ENCODE assay signal across 10 cellular contexts in the genomic region with DNA sequence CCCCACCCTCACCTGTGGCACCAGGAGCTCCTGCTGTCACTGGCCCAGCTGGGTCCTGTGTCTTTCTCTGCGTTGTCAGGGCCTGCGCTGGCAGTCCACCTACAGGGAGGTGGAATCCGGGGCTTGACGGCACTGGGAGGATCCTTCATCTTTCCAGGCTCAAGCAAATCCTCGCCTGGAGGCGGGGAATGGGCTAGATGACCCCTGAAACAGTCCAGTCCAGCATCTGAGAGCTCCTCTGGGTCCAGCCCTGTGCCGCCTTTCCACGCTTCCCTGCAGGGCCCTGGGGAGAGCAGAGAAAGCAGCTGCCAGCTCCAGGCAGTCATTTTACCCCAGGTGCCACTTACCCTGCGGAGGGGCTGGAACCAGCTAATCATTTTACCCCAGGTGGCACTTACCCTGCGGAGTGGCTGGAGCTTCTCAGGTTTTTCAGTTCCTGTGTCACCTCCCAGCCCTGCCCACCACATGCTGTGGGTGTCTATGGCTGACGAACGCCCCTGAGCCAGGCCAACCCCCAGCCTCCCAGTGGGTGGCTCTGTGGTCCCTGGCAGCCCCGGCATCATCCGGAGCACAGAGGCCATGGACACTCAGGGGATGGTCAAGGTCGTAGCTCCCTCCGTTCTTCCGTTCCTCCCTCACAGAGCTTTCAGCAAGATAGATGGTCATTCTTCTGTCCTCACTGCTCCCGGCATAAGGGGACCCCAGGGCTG. TPM values are rescaled to one million over a fixed set of nuclear protein-coding genes. Genes with fewer than 3 reads are reported as not detected.
DNase-seq lines count a peak whose midpoint lies in the region; ATAC-seq and TF ChIP-seq lines count a peak whose summit lies in the region.
"Had no signal": no experiment of that assay in that cellular context is flagged by ENCODE, and none has a peak within 500 bp of the region (broad histone marks: within the 10 kb centered on the region; RNA-seq: fewer than 3 reads in every experiment).

No MANE protein-coding gene starts in this region.

- no peaks in the 10 kb centered on the region for H3K9me3 Mint-ChIP-seq in GM23338
- H3K9me3 Mint-ChIP-seq in brain, result peaks cover 0 to 4% (median 0%) of the 10 kb centered on the region in 5 experiments

- H3K9me2 ChIP-seq in GM23338 (ENCODE audit: insufficient read depth), result no peaks in the 10 kb centered on the region

- H3K36me3 Mint-ChIP-seq in GM23338 (ENCODE audit: low read depth), result no peaks in the 10 kb centered on the region
- no peaks in the 10 kb centered on the region for H3K36me3 Mint-ChIP-seq in brain

- peak overlapping the region; percentile 92 for H3K4me2 ChIP-seq in GM23338

- H3K4me3 ChIP-seq in GM23338, result peak overlapping the region; percentile 64

- H3K79me2 ChIP-seq in GM23338 (replicated peaks; ENCODE audit: insufficient read depth), result no peaks in the 10 kb centered on the region

- H3K36me3 ChIP-seq in GM23338 (ENCODE audit: insufficient read depth), result no peaks in the 10 kb centered on the region
- H3K36me3 ChIP-seq: ascending aorta, thoracic aorta had no signal

- peak overlapping the region; percentile 78; the same call in 1 of the 2 replicates for H2AFZ ChIP-seq in GM23338

- H3K27me3 ChIP-seq in GM23338 (ENCODE audit: insufficient read depth), result peaks cover 50% of the 10 kb centered on the region

- H3K4me1 ChIP-seq in GM23338 (ENCODE audit: insufficient read depth), result peaks cover 21% of the 10 kb centered on the region

- peaks cover 5% of the 10 kb centered on the region for H4K20me1 ChIP-seq in GM23338 (replicated peaks; ENCODE audit: insufficient read depth)

- DNase-seq in GM23338 (ENCODE audit: low spot score) (peak; percentile 20), NCI-H146 treated with DMSO at 0.1 percent for 48 hours (lab: John Stamatoyannopoulos, UW; ENCODE audit: unreplicated experiment) (peak; percentile 95), occipital lobe (lab: John Stamatoyannopoulos, UW) (peak; percentile 25), UCSD-AML1 (lab: John Stamatoyannopoulos, UW; ENCODE audit: unreplicated experiment) (no peak), NCI-H1048 (lab: John Stamatoyannopoulos, UW) (no peak)
- no peak for DNase-seq in stimulated activated naive CD4-positive, alpha-beta T cell (lab: John Stamatoyannopoulos, UW)

- H3K27ac ChIP-seq in GM23338 (ENCODE audit: low read depth), result no peak overlapping the region
- H3K27ac ChIP-seq: ascending aorta, thoracic aorta had no signal

- H3K27ac Mint-ChIP-seq in GM23338 (no peak overlapping the region), brain (no peak overlapping the region)

- H3K4me3 Mint-ChIP-seq in GM23338 (peak overlapping the region; percentile 77), brain (peak overlapping the region in 4 of 5 experiments; percentile 18 to 79 (median 58))

- TF ChIP-seq CTCF in GM23338 (conservative IDR thresholded peaks at IDR 0.05; ENCODE audit: low read depth in 2 of 2) (no peak), brain (conservative IDR thresholded peaks at IDR 0.05) (no peak)

- H3K27me3 Mint-ChIP-seq in GM23338 (ENCODE audit: insufficient read depth, low read depth, poor library complexity) (peaks cover 29% of the 10 kb centered on the region), brain (peaks cover 59% of the 10 kb centered on the region)

- ATAC-seq in GM23338, result peak; percentile 1; the same call in 1 of the 3 replicates

- peaks cover 28% of the 10 kb centered on the region for H3K4me1 Mint-ChIP-seq in GM23338
- H3K4me1 Mint-ChIP-seq in brain, result peaks cover 21% of the 10 kb centered on the region

- H3F3A ChIP-seq in GM23338 (replicated peaks; ENCODE audit: low read depth), result peaks cover 5% of the 10 kb centered on the region; the same call in 1 of the 2 replicates

TF ChIP-seq in GM23338, 12 proteins besides CTCF, POLR2A, EP300 and RAD21:
- TF ChIP-seq EZH2 (IDR thresholded peaks at IDR 0.05; ENCODE audit: low read depth, unreplicated experiment) (no peak), EZH2phosphoT487 (IDR thresholded peaks at IDR 0.05; ENCODE audit: unreplicated experiment) (no peak), STAT1 (IDR thresholded peaks at IDR 0.05; ENCODE audit: unreplicated experiment) (no peak), CREB1 (CRISPR knock-in tag; IDR thresholded peaks at IDR 0.05; ENCODE audit: low read depth) (no peak)
- TF ChIP-seq, protein P1, sequence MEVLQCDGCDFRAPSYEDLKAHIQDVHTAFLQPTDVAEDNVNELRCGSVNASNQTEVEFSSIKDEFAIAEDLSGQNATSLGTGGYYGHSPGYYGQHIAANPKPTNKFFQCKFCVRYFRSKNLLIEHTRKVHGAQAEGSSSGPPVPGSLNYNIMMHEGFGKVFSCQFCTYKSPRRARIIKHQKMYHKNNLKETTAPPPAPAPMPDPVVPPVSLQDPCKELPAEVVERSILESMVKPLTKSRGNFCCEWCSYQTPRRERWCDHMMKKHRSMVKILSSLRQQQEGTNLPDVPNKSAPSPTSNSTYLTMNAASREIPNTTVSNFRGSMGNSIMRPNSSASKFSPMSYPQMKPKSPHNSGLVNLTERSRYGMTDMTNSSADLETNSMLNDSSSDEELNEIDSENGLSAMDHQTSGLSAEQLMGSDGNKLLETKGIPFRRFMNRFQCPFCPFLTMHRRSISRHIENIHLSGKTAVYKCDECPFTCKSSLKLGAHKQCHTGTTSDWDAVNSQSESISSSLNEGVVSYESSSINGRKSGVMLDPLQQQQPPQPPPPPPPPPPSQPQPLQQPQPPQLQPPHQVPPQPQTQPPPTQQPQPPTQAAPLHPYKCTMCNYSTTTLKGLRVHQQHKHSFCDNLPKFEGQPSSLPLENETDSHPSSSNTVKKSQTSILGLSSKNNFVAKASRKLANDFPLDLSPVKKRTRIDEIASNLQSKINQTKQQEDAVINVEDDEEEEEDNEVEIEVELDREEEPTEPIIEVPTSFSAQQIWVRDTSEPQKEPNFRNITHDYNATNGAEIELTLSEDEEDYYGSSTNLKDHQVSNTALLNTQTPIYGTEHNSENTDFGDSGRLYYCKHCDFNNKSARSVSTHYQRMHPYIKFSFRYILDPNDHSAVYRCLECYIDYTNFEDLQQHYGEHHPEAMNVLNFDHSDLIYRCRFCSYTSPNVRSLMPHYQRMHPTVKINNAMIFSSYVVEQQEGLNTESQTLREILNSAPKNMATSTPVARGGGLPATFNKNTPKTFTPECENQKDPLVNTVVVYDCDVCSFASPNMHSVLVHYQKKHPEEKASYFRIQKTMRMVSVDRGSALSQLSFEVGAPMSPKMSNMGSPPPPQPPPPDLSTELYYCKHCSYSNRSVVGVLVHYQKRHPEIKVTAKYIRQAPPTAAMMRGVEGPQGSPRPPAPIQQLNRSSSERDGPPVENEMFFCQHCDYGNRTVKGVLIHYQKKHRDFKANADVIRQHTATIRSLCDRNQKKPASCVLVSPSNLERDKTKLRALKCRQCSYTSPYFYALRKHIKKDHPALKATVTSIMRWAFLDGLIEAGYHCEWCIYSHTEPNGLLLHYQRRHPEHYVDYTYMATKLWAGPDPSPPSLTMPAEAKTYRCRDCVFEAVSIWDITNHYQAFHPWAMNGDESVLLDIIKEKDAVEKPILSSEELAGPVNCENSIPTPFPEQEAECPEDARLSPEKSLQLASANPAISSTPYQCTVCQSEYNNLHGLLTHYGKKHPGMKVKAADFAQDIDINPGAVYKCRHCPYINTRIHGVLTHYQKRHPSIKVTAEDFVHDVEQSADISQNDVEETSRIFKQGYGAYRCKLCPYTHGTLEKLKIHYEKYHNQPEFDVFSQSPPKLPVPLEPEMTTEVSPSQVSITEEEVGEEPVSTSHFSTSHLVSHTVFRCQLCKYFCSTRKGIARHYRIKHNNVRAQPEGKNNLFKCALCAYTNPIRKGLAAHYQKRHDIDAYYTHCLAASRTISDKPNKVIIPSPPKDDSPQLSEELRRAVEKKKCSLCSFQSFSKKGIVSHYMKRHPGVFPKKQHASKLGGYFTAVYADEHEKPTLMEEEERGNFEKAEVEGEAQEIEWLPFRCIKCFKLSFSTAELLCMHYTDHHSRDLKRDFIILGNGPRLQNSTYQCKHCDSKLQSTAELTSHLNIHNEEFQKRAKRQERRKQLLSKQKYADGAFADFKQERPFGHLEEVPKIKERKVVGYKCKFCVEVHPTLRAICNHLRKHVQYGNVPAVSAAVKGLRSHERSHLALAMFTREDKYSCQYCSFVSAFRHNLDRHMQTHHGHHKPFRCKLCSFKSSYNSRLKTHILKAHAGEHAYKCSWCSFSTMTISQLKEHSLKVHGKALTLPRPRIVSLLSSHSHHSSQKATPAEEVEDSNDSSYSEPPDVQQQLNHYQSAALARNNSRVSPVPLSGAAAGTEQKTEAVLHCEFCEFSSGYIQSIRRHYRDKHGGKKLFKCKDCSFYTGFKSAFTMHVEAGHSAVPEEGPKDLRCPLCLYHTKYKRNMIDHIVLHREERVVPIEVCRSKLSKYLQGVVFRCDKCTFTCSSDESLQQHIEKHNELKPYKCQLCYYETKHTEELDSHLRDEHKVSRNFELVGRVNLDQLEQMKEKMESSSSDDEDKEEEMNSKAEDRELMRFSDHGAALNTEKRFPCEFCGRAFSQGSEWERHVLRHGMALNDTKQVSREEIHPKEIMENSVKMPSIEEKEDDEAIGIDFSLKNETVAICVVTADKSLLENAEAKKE (CRISPR knock-in tag; IDR thresholded peaks at IDR 0.05), result no peak
- TF ChIP-seq, protein P2, sequence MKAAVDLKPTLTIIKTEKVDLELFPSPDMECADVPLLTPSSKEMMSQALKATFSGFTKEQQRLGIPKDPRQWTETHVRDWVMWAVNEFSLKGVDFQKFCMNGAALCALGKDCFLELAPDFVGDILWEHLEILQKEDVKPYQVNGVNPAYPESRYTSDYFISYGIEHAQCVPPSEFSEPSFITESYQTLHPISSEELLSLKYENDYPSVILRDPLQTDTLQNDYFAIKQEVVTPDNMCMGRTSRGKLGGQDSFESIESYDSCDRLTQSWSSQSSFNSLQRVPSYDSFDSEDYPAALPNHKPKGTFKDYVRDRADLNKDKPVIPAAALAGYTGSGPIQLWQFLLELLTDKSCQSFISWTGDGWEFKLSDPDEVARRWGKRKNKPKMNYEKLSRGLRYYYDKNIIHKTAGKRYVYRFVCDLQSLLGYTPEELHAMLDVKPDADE (IDR thresholded peaks at IDR 0.05), result no peak

RNA-seq across cellular contexts. Expression of a gene that starts 17.9 kb away (rescaled TPM):
- total RNA-seq in GM23338 (2014; rRNA removed; shearing (Covaris generic)), result not detected in 2 replicates
- polyA plus RNA-seq in GM23338 (2016; fragmentation: Nextera tagmentation; extraction: Ambion mirVana), result not detected in 2 replicates
- polyA plus RNA-seq in brain (ENCODE audit: insufficient read depth, low read depth, low replicate concordance), result not detected
- not detected for total RNA-seq in occipital lobe
- polyA plus RNA-seq: neural cell had no signal

RNA-seq across cellular contexts. Expression of a gene that starts 18.3 kb away (rescaled TPM):
- total RNA-seq in GM23338 (2014; rRNA removed; shearing (Covaris generic)), result 107 and 109 TPM in 2 replicates
- polyA plus RNA-seq in GM23338 (2016; fragmentation: Nextera tagmentation; extraction: Ambion mirVana) (60.3 and 73.3 TPM in 2 replicates), brain (ENCODE audit: insufficient read depth, low read depth, low replicate concordance) (32.4 TPM)
- 29.8 TPM for total RNA-seq in occipital lobe

RNA-seq across cellular contexts. Expression of a gene that starts 41.2 kb away (rescaled TPM):
- total RNA-seq in GM23338 (2014; rRNA removed; shearing (Covaris generic)), result 666 and 697 TPM in 2 replicates
- polyA plus RNA-seq in GM23338 (2016; fragmentation: Nextera tagmentation; extraction: Ambion mirVana) (386 and 433 TPM in 2 replicates), brain (ENCODE audit: insufficient read depth, low read depth, low replicate concordance) (399 TPM)
- total RNA-seq in occipital lobe, result 1,423 TPM

Comparison
In these comparisons a context has a peak if more than half of its experiments do, and no peak if none do; other contexts are left out.
1. DNase-seq: peak in GM23338 (single experiment), NCI-H146 treated with DMSO at 0.1 percent for 48 hours (single experiment) and occipital lobe (single experiment); none in UCSD-AML1 (single experiment), stimulated activated naive CD4-positive, alpha-beta T cell (0 of 6) and NCI-H1048 (single experiment).